ENCODE assay signal across 1 cellular context in genomic region chr20:63407928-63408683, GRCh38.
TF ChIP-seq lines count a peak whose summit lies in the region.

No MANE protein-coding gene starts in this region.

TF ChIP-seq in H1, 55 proteins besides CTCF, POLR2A, EP300 and RAD21 (continued from another document):
- no peak for TF ChIP-seq TAF7 (optimal IDR thresholded peaks at IDR 0.05; ENCODE audit: borderline replicate concordance, low read depth, low read length)
- no peak for TF ChIP-seq USF2 (IDR thresholded peaks at IDR 0.05; ENCODE audit: low read length)
- TF ChIP-seq JUND (IDR thresholded peaks at IDR 0.05; ENCODE audit: low read length): no peak
- no peak for TF ChIP-seq ZNF274 (IDR thresholded peaks at IDR 0.05; ENCODE audit: borderline replicate concordance, extremely low read depth, low read length)
- no peak for TF ChIP-seq TAF1 (IDR thresholded peaks at IDR 0.05; ENCODE audit: low read depth, low read length)
- TF ChIP-seq SIRT6 (IDR thresholded peaks at IDR 0.05; ENCODE audit: low read length): no peak
- no peak for TF ChIP-seq CEBPB (IDR thresholded peaks at IDR 0.05; ENCODE audit: low read depth, low read length)
- no peak for TF ChIP-seq GTF2F1 (IDR thresholded peaks at IDR 0.05; ENCODE audit: borderline replicate concordance, low read depth, low read length)
